ENCODE assay signal across 8 cellular contexts in the genomic region with DNA sequence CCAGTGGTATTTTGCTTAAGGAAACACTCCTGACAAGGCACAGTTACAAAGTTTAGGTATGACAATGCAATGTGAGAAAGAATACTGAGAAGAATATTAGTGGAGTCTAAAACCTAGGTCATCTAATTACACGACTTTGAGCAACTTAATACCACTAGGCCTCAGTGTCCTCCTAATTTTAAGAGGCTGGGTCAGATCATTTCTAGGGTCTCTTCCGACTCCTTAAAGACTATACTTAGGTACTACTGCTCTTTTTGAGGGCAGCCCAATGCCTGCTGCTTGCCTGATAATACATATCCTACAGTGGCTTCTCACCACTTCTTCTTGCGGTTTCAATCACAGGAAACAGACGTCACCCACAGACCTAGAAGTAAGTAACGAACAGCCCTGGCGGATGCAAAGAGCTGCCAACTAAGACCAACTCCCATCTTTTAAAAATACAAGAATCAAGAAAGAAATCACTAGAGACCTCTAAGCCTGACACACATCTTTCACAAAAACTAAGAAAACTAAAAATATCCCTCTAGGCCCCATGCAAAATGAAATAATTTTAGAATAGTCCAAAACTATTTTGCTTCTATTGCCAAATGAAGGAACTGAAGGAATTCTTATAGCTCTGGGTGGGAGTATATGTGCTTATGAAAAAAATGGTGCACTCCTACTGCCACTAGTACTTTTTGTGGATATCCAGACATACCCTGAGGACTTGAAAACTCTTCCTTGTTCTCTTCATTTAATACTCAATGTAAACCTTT. TPM values are rescaled to one million over a fixed set of nuclear protein-coding genes. Genes with fewer than 3 reads are reported as not detected.
A peak's percentile ranks its signal among the peaks of the same experiment; 100 is the strongest.
DNase-seq lines count a peak whose midpoint lies in the region; ATAC-seq and TF ChIP-seq lines count a peak whose summit lies in the region.

No MANE protein-coding gene starts in this region.

- H3K9me3 Mint-ChIP-seq in T-helper 1 cell treated with Interleukin-12 subunit alpha and Interleukin-12 subunit beta and Interleukin-4 antibody, amounts not matched to agents 30 μg/mL and 1 μg/mL, for 36 hours = no peaks in the 10 kb centered on the region
- H3K9me3 Mint-ChIP-seq in memory B cell = no peaks in the 10 kb centered on the region

- peak overlapping the region; percentile 93 for H3K27ac Mint-ChIP-seq in T-helper 1 cell treated with Interleukin-12 subunit alpha and Interleukin-12 subunit beta and Interleukin-4 antibody, amounts not matched to agents 30 μg/mL and 1 μg/mL, for 36 hours
- H3K27ac Mint-ChIP-seq in memory B cell = peak overlapping the region; percentile 76

- H3K27ac ChIP-seq in ascending aorta = peak overlapping the region; percentile 78 to 85

- H3K4me3 Mint-ChIP-seq in T-helper 1 cell treated with Interleukin-12 subunit alpha and Interleukin-12 subunit beta and Interleukin-4 antibody, amounts not matched to agents 30 μg/mL and 1 μg/mL, for 36 hours = peak overlapping the region; percentile 76
- H3K4me3 Mint-ChIP-seq in memory B cell = peak overlapping the region; percentile 45

- no peaks in the 10 kb centered on the region for H3K9me3 ChIP-seq in ascending aorta

- no peaks in the 10 kb centered on the region for H3K27me3 ChIP-seq in ascending aorta

- intact Hi-C loops in ascending aorta (cut with DNase I) = no loop called here

- peaks cover 11 to 26% of the 10 kb centered on the region in 2 donors for H3K4me1 ChIP-seq in ascending aorta

- no peaks in the 10 kb centered on the region for H3K27me3 Mint-ChIP-seq in T-helper 1 cell treated with Interleukin-12 subunit alpha and Interleukin-12 subunit beta and Interleukin-4 antibody, amounts not matched to agents 30 μg/mL and 1 μg/mL, for 36 hours (ENCODE audit: low read depth)
- H3K27me3 Mint-ChIP-seq in memory B cell = no peaks in the 10 kb centered on the region

- no peak for TF ChIP-seq CTCF in ascending aorta (IDR thresholded peaks at IDR 0.05)

- peak; percentile 23 for DNase-seq in GM19238 (ENCODE audit: insufficient read length, low spot score)
- DNase-seq in ascending aorta (ENCODE audit: low spot score in 2 of 2) = peak; percentile 25 to 78
- peak; percentile 35 to 61 for DNase-seq in memory B cell (ENCODE audit: low spot score in 2 of 2)
- peak; percentile 64 for DNase-seq in stimulated activated naive CD8-positive, alpha-beta T cell treated with anti-CD3 and anti-CD28 coated beads, Interleukin-15, Interleukin-2, amounts not matched to agents 100 U/mL and 50 U/mL, for 24 hours
- no peak for DNase-seq in NCI-H524 treated with DMSO at 0.1 percent for 48 hours (lab: John Stamatoyannopoulos, UW)
- DNase-seq in 8988T = no peak

- H3K36me3 ChIP-seq in ascending aorta = no peaks in the 10 kb centered on the region

- ATAC-seq in HG03139 (IDR thresholded peaks at IDR 0.05; ENCODE audit: unreplicated experiment) = peak; percentile 95
- peak; percentile 100 for ATAC-seq in memory B cell (ENCODE audit: low read depth)
- ATAC-seq in stimulated activated naive CD8-positive, alpha-beta T cell treated with anti-CD3 and anti-CD28 coated beads, Interleukin-15, Interleukin-2, amounts not matched to agents 100 U/mL and 50 U/mL, for 24 hours = peak; percentile 98

- peaks cover 30% of the 10 kb centered on the region for H3K36me3 Mint-ChIP-seq in T-helper 1 cell treated with Interleukin-12 subunit alpha and Interleukin-12 subunit beta and Interleukin-4 antibody, amounts not matched to agents 30 μg/mL and 1 μg/mL, for 36 hours (ENCODE audit: low read depth)
- H3K36me3 Mint-ChIP-seq in memory B cell = peaks cover 2% of the 10 kb centered on the region

- H3K4me3 ChIP-seq in ascending aorta = peak overlapping the region in 1 of 2 donors; percentile 38

- H3K4me1 Mint-ChIP-seq in T-helper 1 cell treated with Interleukin-12 subunit alpha and Interleukin-12 subunit beta and Interleukin-4 antibody, amounts not matched to agents 30 μg/mL and 1 μg/mL, for 36 hours (ENCODE audit: low read depth) = peaks cover 68% of the 10 kb centered on the region
- peaks cover 45% of the 10 kb centered on the region for H3K4me1 Mint-ChIP-seq in memory B cell

RNA-seq across cellular contexts. Expression of a gene that starts 13.1 kb away (rescaled TPM):
- 65.8 TPM for total RNA-seq in ascending aorta

RNA-seq across cellular contexts. Expression of a gene that starts 30.9 kb away (rescaled TPM):
- total RNA-seq in ascending aorta = 43.4 TPM

RNA-seq across cellular contexts. Expression of a gene that starts 31.1 kb away (rescaled TPM):
- total RNA-seq in ascending aorta = 1.4 TPM

RNA-seq across cellular contexts. Expression of a gene that starts 45.5 kb away (rescaled TPM):
- 127 TPM for total RNA-seq in ascending aorta

Comparison
In these comparisons a context has a peak if more than half of its experiments do, and no peak if none do; other contexts are left out.
1. DNase-seq: peak in GM19238 (single experiment), ascending aorta (2 of 2), memory B cell (2 of 2) and stimulated activated naive CD8-positive, alpha-beta T cell treated with anti-CD3 and anti-CD28 coated beads, Interleukin-15, Interleukin-2, amounts not matched to agents 100 U/mL and 50 U/mL, for 24 hours (single experiment); none in NCI-H524 treated with DMSO at 0.1 percent for 48 hours (single experiment) and 8988T (single experiment).
2. Peak in every context shown above with its lines, with median percentiles within 50 percentile points of each other: ATAC-seq.